21 cellular contexts compared by ENCODE assay signal in the genomic region with DNA sequence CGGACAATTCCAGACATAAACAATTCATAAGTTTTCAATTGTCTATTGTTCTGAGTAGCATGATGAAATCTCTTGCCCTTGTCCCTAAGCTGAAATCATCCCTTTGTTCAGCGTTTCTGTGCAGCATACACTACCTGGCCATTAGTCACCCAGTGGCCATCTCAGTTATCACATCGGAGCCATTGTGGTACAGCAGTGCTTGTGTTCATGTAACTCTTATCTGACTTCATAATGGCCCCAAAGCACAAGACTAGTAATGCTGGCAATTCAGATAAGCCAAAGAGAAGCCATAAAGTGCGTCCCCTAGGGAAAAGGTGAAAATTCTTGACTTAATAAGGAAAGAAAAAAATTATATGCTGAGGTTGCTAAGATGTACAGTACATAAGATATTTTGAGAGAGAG.
DNase-seq lines count a peak whose midpoint lies in the region; ATAC-seq, FAIRE-seq and TF ChIP-seq lines count a peak whose summit lies in the region.
"Had no signal": no experiment of that assay in that cellular context is flagged by ENCODE, and none has a peak within 500 bp of the region (broad histone marks: within the 10 kb centered on the region; RNA-seq: fewer than 3 reads in every experiment).

No MANE protein-coding gene starts in this region.

- POLR2A ChIA-PET in HepG2 (lab: Yijun Ruan, JAX), result no interaction called here

- no peak overlapping the region for H3K4me2 ChIP-seq in HepG2 (ENCODE audit: low read depth, low read length)

- TF ChIP-seq CTCF in HepG2 (CRISPR knock-in tag; IDR thresholded peaks at IDR 0.05), result no peak
- no peak for TF ChIP-seq CTCF in right lobe of liver (IDR thresholded peaks at IDR 0.05)
- TF ChIP-seq CTCF in epithelial cell of proximal tubule (conservative IDR thresholded peaks at IDR 0.05; ENCODE audit: low read depth, low read length), result peak; percentile 16

- no peaks in the 10 kb centered on the region for H3K36me3 ChIP-seq in HepG2 (replicated peaks in 1 of 2; ENCODE audit: control insufficient read depth in 1 of 2, insufficient read depth in 2 of 2, low read length in 2 of 2)
- no peaks in the 10 kb centered on the region for H3K36me3 ChIP-seq in right lobe of liver
- H3K36me3 ChIP-seq: left lung, vagina had no signal

- TF ChIP-seq EP300 in HepG2 (IDR thresholded peaks at IDR 0.05; ENCODE audit: low read depth in 2 of 2, low read length in 2 of 2), result no peak
- no peak for TF ChIP-seq EP300 in HepG2 (CRISPR knock-in tag; IDR thresholded peaks at IDR 0.05; ENCODE audit: borderline replicate concordance)

- H3K79me2 ChIP-seq in HepG2 (ENCODE audit: insufficient read depth, low read length), result no peaks in the 10 kb centered on the region

- TF ChIP-seq POLR2A in HepG2 (IDR thresholded peaks at IDR 0.05; ENCODE audit: insufficient read depth in 1 of 2, low read depth in 2 of 2, low read length in 2 of 2), result no peak
- TF ChIP-seq POLR2A in right lobe of liver (IDR thresholded peaks at IDR 0.05), result no peak

- H3K9ac ChIP-seq in HepG2 (ENCODE audit: insufficient read depth, low read depth, low read length), result no peak overlapping the region

- FAIRE-seq in HepG2 (lab: Jason Lieb, UNC), result no peak
- FAIRE-seq: GM18507 had no signal

- no peak overlapping the region for H2AFZ ChIP-seq in HepG2 (ENCODE audit: low read length)

- H3K27me3 ChIP-seq in HepG2 (ENCODE audit: control insufficient read depth in 1 of 2, insufficient read depth in 2 of 2, low read length in 2 of 2), result peaks cover 2 to 15% of the 10 kb centered on the region in 2 experiments; a peak in 4 of 5 replicates
- no peaks in the 10 kb centered on the region for H3K27me3 ChIP-seq in right lobe of liver
- H3K27me3 ChIP-seq: left lung, vagina had no signal

- H3K4me3 ChIP-seq in HepG2 (replicated peaks in 1 of 3; ENCODE audit: insufficient read depth in 1 of 3, low read depth in 2 of 3, low read length in 3 of 3), result no peak overlapping the region
- H3K4me3 ChIP-seq in right lobe of liver, result no peak overlapping the region
- H3K4me3 ChIP-seq in epithelial cell of proximal tubule (ENCODE audit: low read depth, low read length), result no peak overlapping the region
- H3K4me3 ChIP-seq: left lung, vagina had no signal

- H3K27ac ChIP-seq in HepG2 (ENCODE audit: extremely low read length, insufficient read depth, low read length) (no peak overlapping the region), right lobe of liver (no peak overlapping the region)
- H3K27ac ChIP-seq: left lung, vagina had no signal

- WGBS in HepG2 (ENCODE audit: low lambda C conversion rate), result 11% methylated on average over 4 of the region's 4 CpGs
- 52% methylated on average over 4 of the region's 4 CpGs for WGBS in right lobe of liver (ENCODE audit: insufficient coverage, low coverage, low lambda C conversion rate, missing lambda C conversion rate)

- peak; percentile 6 for DNase-seq in HepG2 (ENCODE audit: low spot score)
- no peak for DNase-seq in right lobe of liver
- DNase-seq in NCI-H69 (lab: John Stamatoyannopoulos, UW), result peak; percentile 66
- no peak for DNase-seq in epithelial cell of proximal tubule (ENCODE audit: low read depth)
- no peak for DNase-seq in activated T-cell treated with anti-CD3 and anti-CD28 coated beads for 4 hours
- no peak for DNase-seq in activated naive CD4-positive, alpha-beta T cell treated with anti-CD3 and anti-CD28 coated beads, Interleukin-2, amount 50 U/mL, for 16 hours
- DNase-seq in cardiac septum (ENCODE audit: low spot score), result no peak
- no peak for DNase-seq in NCI-H1417 (lab: John Stamatoyannopoulos, UW)
- DNase-seq: activated CD4-positive, alpha-beta T cell treated with anti-CD3 and anti-CD28 coated beads, Interleukin-2, amount 50 U/mL, for 1 hour; activated CD8-positive, alpha-beta memory T cell treated with anti-CD3 and anti-CD28 coated beads, Interleukin-2, amount 50 U/mL, for 48 hours; activated gamma-delta T cell treated with Interleukin-2 at 50 U/mL for 16 hours; caudate nucleus; CD4-positive, alpha-beta T cell; DMS79 treated with DMSO at 0.1 percent for 48 hours; left lung; NCI-H1694; NCI-H345; stimulated activated CD4-positive, alpha-beta T cell treated with anti-CD3 and anti-CD28 coated beads, Interleukin-4, amount 100 ng/mL, for 4 hours; T-helper 1 cell had no signal

- CTCF ChIA-PET in HepG2 (lab: Yijun Ruan, JAX; ENCODE audit: low intra/inter-chr PET ratio, low total read pairs), result no interaction called here

- TF ChIP-seq RAD21 in HepG2 (CRISPR knock-in tag; IDR thresholded peaks at IDR 0.05), result no peak

- in situ Hi-C loops in HepG2 (cut with HindIII; ENCODE audit: extremely low pct_ligation_motif_present, low pct_unique_long_range_greater_than_20kb), result no loop called here

- H3K4me1 ChIP-seq in HepG2 (ENCODE audit: insufficient read depth, low read length), result no peaks in the 10 kb centered on the region
- H3K4me1 ChIP-seq in right lobe of liver, result no peaks in the 10 kb centered on the region
- H3K4me1 ChIP-seq: left lung, vagina had no signal

- BruUV-seq in HepG2 (replicated peaks; lab: Mats Ljungman, UMichigan), result no TSS peak

- H4K20me1 ChIP-seq in HepG2 (ENCODE audit: insufficient read depth, low read length), result no peaks in the 10 kb centered on the region

- intact Hi-C loops in HepG2 (cut with micrococcal nuclease; ENCODE audit: unreplicated experiment) (no loop called here), right lobe of liver (cut with DNase I) (no loop called here), cardiac septum (cut with DNase I) (loop anchor here (5.0 kb wide), 1 partner anchor 33 kb away; no protein-coding TSS in a partner anchor)

- H3K9me3 ChIP-seq in HepG2 (ENCODE audit: low read length) (no peaks in the 10 kb centered on the region), right lobe of liver (no peaks in the 10 kb centered on the region)
- H3K9me3 ChIP-seq: left lung, vagina had no signal

- ATAC-seq in HepG2, result peak; percentile 76
- ATAC-seq in right lobe of liver, result no peak
- ATAC-seq: left lung had no signal

TF ChIP-seq in HepG2, 621 proteins besides CTCF, POLR2A, EP300 and RAD21:
- TF ChIP-seq, protein P1, sequence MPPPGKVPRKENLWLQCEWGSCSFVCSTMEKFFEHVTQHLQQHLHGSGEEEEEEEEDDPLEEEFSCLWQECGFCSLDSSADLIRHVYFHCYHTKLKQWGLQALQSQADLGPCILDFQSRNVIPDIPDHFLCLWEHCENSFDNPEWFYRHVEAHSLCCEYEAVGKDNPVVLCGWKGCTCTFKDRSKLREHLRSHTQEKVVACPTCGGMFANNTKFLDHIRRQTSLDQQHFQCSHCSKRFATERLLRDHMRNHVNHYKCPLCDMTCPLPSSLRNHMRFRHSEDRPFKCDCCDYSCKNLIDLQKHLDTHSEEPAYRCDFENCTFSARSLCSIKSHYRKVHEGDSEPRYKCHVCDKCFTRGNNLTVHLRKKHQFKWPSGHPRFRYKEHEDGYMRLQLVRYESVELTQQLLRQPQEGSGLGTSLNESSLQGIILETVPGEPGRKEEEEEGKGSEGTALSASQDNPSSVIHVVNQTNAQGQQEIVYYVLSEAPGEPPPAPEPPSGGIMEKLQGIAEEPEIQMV (CRISPR knock-in tag; IDR thresholded peaks at IDR 0.05; ENCODE audit: low read depth), result no peak
- no peak for TF ChIP-seq ZNF703 (CRISPR knock-in tag; IDR thresholded peaks at IDR 0.05; ENCODE audit: borderline replicate concordance)
- no peak for TF ChIP-seq SOX13 (IDR thresholded peaks at IDR 0.05)
- peak in 1 of 2 experiments; percentile 68; a peak in 2 of 4 replicates for TF ChIP-seq SOX13 (CRISPR knock-in tag; conservative IDR thresholded peaks at IDR 0.05 in 1 of 2, IDR thresholded peaks at IDR 0.05 in 1 of 2)
- TF ChIP-seq FOSL2 (CRISPR knock-in tag; IDR thresholded peaks at IDR 0.05), result no peak

Comparison
In these comparisons a context has a peak if more than half of its experiments do, and no peak if none do; other contexts are left out.
1. DNase-seq: peak in HepG2 (single experiment) and NCI-H69 (single experiment); none in right lobe of liver (0 of 3), epithelial cell of proximal tubule (single experiment), activated T-cell treated with anti-CD3 and anti-CD28 coated beads for 4 hours (single experiment), activated naive CD4-positive, alpha-beta T cell treated with anti-CD3 and anti-CD28 coated beads, Interleukin-2, amount 50 U/mL, for 16 hours (single experiment), cardiac septum (single experiment) and NCI-H1417 (0 of 3).